9 cellular contexts compared by ENCODE assay signal in genomic region chr15:68812596-68813548, GRCh38. TPM values are rescaled to one million over a fixed set of nuclear protein-coding genes. Genes with fewer than 3 reads are reported as not detected.
DNase-seq lines count a peak whose midpoint lies in the region; ATAC-seq and TF ChIP-seq lines count a peak whose summit lies in the region.
"Had no signal": no experiment of that assay in that cellular context is flagged by ENCODE, and none has a peak within 500 bp of the region (broad histone marks: within the 10 kb centered on the region; RNA-seq: fewer than 3 reads in every experiment).

No MANE protein-coding gene starts in this region.

- peaks cover 53% of the 10 kb centered on the region for H3K36me3 Mint-ChIP-seq in activated CD8-positive, alpha-beta T cell treated with anti-CD3 and anti-CD28 coated beads for 36 hours (ENCODE audit: low read depth)

- peaks cover 0 to 6% (median 0%) of the 10 kb centered on the region in 9 donors for H3K36me3 ChIP-seq in heart left ventricle

- H3K27ac Mint-ChIP-seq in activated CD8-positive, alpha-beta T cell treated with anti-CD3 and anti-CD28 coated beads for 36 hours, result peak overlapping the region; percentile 43

- ATAC-seq in activated CD8-positive, alpha-beta T cell treated with anti-CD3 and anti-CD28 coated beads for 36 hours, result no peak
- ATAC-seq in heart left ventricle (peak in 2 of 4 donors; percentile 11 to 33), GM21515 (IDR thresholded peaks at IDR 0.05; ENCODE audit: unreplicated experiment) (no peak)

- H3K27me3 ChIP-seq in heart left ventricle, result no peaks in the 10 kb centered on the region

- DNase-seq in ELF-1 (ENCODE audit: low read depth, low spot score), result peak; percentile 17
- DNase-seq in activated CD8-positive, alpha-beta T cell treated with anti-CD3 and anti-CD28 coated beads for 36 hours, result no peak
- DNase-seq in heart left ventricle, result no peak
- no peak for DNase-seq in CD1c-positive myeloid dendritic cell (ENCODE audit: extremely low spot score)
- DNase-seq in stimulated activated CD4-positive, alpha-beta T cell treated with anti-CD3 and anti-CD28 coated beads, Interleukin-4, amount 100 ng/mL, for 4 hours, result no peak
- DNase-seq: activated gamma-delta T cell treated with Interleukin-2 at 50 U/mL for 16 hours, NCI-H1694 treated with DMSO at 0.1 percent for 48 hours had no signal

- CTCF ChIA-PET in activated CD8-positive, alpha-beta T cell treated with anti-CD3 and anti-CD28 coated beads for 36 hours (lab: Charles Lee), result interaction anchor here (1.2 kb wide), 1 partner anchor 63 kb away, joined by 3 read pairs; no protein-coding TSS in a partner anchor

- no peak for TF ChIP-seq POLR2A in heart left ventricle (IDR thresholded peaks at IDR 0.05)

- no peaks in the 10 kb centered on the region for H3K27me3 Mint-ChIP-seq in activated CD8-positive, alpha-beta T cell treated with anti-CD3 and anti-CD28 coated beads for 36 hours

- TF ChIP-seq CTCF in activated CD8-positive, alpha-beta T cell treated with anti-CD3 and anti-CD28 coated beads for 36 hours (IDR thresholded peaks at IDR 0.05), result no peak
- no peak for TF ChIP-seq CTCF in heart left ventricle (IDR thresholded peaks at IDR 0.05)

- no peak overlapping the region for H3K4me3 ChIP-seq in heart left ventricle
- H3K4me3 ChIP-seq in skin epidermis, result no peak overlapping the region

- H3K27ac ChIP-seq in heart left ventricle (peak overlapping the region in 10 of 12 donors; percentile 3 to 69 (median 46)), skin epidermis (peak overlapping the region in 12 of 21 experiments; percentile 1 to 74 (median 36))

- H3K9me3 Mint-ChIP-seq in activated CD8-positive, alpha-beta T cell treated with anti-CD3 and anti-CD28 coated beads for 36 hours, result no peaks in the 10 kb centered on the region

- H3K9me3 ChIP-seq in heart left ventricle, result no peaks in the 10 kb centered on the region

- peaks cover 79% of the 10 kb centered on the region for H3K4me1 Mint-ChIP-seq in activated CD8-positive, alpha-beta T cell treated with anti-CD3 and anti-CD28 coated beads for 36 hours (ENCODE audit: low read depth)

- 38 to 52% (median 45%) methylated on average over 4 of the region's 4 CpGs for WGBS in heart left ventricle, 4 donors

- intact Hi-C loops in activated CD8-positive, alpha-beta T cell treated with anti-CD3 and anti-CD28 coated beads for 36 hours (cut with micrococcal nuclease), result no loop called here
- intact Hi-C loops in heart left ventricle (cut with DNase I), result loop anchor here in 3 of 10 donors (10.0 kb wide), 1 partner anchor 108 kb away; no protein-coding TSS in a partner anchor

- POLR2A ChIA-PET in activated CD8-positive, alpha-beta T cell treated with anti-CD3 and anti-CD28 coated beads for 36 hours (lab: Charles Lee), result interaction anchor here (0.6 to 4.5 kb wide), 5 partner anchors 7 to 79 kb away, joined by 3 to 33 read pairs (median 3); no protein-coding TSS in a partner anchor

- peaks cover 0 to 91% (median 88%) of the 10 kb centered on the region in 12 donors for H3K4me1 ChIP-seq in heart left ventricle

- H3K4me3 Mint-ChIP-seq in activated CD8-positive, alpha-beta T cell treated with anti-CD3 and anti-CD28 coated beads for 36 hours, result no peak overlapping the region

RNA-seq across cellular contexts. Expression of gene ANP32A, which starts 7.8 kb away (rescaled TPM):
- total RNA-seq in activated CD8-positive, alpha-beta T cell treated with anti-CD3 and anti-CD28 coated beads for 36 hours, result 100 to 1,000 TPM; 239 to 246 TPM
- total RNA-seq in heart left ventricle, result 100 to 1,000 TPM in 8 of 9 donors, 10 to 100 TPM in 1; 55.7 to 202 (median 142) TPM
- 100 to 1,000 TPM; 134 to 195 TPM for polyA plus RNA-seq in heart left ventricle
